In the genomic region with DNA sequence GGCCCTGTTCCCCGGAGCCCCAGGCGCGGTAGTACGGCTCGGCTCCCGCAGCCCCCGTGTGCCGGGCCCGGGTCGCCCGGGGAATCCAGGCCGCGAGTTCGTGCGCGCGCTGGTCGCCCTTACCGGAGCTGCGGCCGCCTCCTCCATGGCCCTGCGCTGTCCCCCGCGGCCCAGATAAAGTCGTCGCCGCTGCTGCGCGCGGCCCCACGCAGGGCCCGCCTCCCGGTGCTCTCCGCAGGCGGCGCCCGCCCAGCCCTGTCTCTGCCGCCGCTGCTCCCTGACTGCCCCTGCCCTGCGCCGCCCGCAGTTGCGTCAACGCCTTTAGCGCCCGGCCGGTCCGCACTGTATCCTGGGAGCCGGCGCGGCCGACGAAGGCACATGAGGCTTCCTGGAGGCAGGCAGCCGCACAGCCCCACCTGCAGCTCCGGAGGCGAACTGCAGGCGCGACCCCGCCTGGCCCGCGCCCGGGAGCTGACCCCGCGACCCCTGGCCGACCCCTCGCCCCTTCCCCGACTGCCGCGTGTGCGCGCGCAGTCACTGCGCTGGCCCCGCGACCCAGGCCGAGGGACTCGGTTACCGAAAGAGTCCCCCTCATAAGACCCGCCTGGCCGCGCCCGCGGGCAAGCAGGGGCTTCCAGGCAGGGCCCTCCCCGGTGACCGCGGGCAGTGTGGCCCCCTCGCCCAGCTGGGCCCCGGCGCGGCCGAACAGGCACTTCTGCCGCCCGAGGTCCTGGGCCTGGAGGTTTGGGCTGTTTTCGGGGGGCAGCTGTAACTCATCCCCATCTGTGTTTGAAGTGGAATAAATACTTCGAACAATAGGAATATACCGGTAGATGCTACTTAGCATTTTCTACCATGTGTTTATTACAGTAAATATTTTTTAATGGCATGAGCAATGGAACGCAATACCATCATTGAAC, we compare ENCODE assay signal across 1 cellular context.
TF ChIP-seq lines count a peak whose summit lies in the region.

No MANE protein-coding gene starts in this region.

TF ChIP-seq in HepG2, 621 proteins besides CTCF, POLR2A, EP300 and RAD21 (continued from another document and continues in another):
- TF ChIP-seq, protein P1, sequence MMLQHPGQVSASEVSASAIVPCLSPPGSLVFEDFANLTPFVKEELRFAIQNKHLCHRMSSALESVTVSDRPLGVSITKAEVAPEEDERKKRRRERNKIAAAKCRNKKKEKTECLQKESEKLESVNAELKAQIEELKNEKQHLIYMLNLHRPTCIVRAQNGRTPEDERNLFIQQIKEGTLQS (CRISPR knock-in tag; IDR thresholded peaks at IDR 0.05), result peak; percentile 82
- TF ChIP-seq NFE2L2 (IDR thresholded peaks at IDR 0.05; ENCODE audit: low read length), result no peak
- TF ChIP-seq KDM5B (CRISPR knock-in tag; IDR thresholded peaks at IDR 0.05; ENCODE audit: borderline replicate concordance), result peak; percentile 93; the same call in 1 of the 2 replicates
- TF ChIP-seq, protein P2, sequence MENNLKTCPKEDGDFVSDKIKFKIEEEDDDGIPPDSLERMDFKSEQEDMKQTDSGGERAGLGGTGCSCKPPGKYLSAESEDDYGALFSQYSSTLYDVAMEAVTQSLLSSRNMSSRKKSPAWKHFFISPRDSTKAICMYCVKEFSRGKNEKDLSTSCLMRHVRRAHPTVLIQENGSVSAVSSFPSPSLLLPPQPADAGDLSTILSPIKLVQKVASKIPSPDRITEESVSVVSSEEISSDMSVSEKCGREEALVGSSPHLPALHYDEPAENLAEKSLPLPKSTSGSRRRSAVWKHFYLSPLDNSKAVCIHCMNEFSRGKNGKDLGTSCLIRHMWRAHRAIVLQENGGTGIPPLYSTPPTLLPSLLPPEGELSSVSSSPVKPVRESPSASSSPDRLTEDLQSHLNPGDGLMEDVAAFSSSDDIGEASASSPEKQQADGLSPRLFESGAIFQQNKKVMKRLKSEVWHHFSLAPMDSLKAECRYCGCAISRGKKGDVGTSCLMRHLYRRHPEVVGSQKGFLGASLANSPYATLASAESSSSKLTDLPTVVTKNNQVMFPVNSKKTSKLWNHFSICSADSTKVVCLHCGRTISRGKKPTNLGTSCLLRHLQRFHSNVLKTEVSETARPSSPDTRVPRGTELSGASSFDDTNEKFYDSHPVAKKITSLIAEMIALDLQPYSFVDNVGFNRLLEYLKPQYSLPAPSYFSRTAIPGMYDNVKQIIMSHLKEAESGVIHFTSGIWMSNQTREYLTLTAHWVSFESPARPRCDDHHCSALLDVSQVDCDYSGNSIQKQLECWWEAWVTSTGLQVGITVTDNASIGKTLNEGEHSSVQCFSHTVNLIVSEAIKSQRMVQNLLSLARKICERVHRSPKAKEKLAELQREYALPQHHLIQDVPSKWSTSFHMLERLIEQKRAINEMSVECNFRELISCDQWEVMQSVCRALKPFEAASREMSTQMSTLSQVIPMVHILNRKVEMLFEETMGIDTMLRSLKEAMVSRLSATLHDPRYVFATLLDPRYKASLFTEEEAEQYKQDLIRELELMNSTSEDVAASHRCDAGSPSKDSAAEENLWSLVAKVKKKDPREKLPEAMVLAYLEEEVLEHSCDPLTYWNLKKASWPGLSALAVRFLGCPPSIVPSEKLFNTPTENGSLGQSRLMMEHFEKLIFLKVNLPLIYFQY (CRISPR knock-in tag; IDR thresholded peaks at IDR 0.05; ENCODE audit: borderline replicate concordance), result peak; percentile 64; the same call in 1 of the 2 replicates
- TF ChIP-seq FOXM1 (CRISPR knock-in tag; IDR thresholded peaks at IDR 0.05), result peak; percentile 18; the same call in 1 of the 2 replicates
- peak in 1 of 2 experiments; percentile 83; a peak in 1 of 4 replicates for TF ChIP-seq KLF16 (CRISPR knock-in tag; IDR thresholded peaks at IDR 0.05)
- no peak for TF ChIP-seq KDM6A (CRISPR knock-in tag; IDR thresholded peaks at IDR 0.05; ENCODE audit: low read depth)
- TF ChIP-seq ZNF230 (CRISPR knock-in tag; IDR thresholded peaks at IDR 0.05), result no peak; the same call in 1 of the 2 replicates
- peak; percentile 86; the same call in 1 of the 2 replicates for TF ChIP-seq ZNF724P (CRISPR knock-in tag; IDR thresholded peaks at IDR 0.05; ENCODE audit: borderline replicate concordance)
- no peak for TF ChIP-seq RORA (CRISPR knock-in tag; IDR thresholded peaks at IDR 0.05)
- TF ChIP-seq, protein P3, sequence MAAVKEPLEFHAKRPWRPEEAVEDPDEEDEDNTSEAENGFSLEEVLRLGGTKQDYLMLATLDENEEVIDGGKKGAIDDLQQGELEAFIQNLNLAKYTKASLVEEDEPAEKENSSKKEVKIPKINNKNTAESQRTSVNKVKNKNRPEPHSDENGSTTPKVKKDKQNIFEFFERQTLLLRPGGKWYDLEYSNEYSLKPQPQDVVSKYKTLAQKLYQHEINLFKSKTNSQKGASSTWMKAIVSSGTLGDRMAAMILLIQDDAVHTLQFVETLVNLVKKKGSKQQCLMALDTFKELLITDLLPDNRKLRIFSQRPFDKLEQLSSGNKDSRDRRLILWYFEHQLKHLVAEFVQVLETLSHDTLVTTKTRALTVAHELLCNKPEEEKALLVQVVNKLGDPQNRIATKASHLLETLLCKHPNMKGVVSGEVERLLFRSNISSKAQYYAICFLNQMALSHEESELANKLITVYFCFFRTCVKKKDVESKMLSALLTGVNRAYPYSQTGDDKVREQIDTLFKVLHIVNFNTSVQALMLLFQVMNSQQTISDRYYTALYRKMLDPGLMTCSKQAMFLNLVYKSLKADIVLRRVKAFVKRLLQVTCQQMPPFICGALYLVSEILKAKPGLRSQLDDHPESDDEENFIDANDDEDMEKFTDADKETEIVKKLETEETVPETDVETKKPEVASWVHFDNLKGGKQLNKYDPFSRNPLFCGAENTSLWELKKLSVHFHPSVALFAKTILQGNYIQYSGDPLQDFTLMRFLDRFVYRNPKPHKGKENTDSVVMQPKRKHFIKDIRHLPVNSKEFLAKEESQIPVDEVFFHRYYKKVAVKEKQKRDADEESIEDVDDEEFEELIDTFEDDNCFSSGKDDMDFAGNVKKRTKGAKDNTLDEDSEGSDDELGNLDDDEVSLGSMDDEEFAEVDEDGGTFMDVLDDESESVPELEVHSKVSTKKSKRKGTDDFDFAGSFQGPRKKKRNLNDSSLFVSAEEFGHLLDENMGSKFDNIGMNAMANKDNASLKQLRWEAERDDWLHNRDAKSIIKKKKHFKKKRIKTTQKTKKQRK (IDR thresholded peaks at IDR 0.05; ENCODE audit: low read length), result no peak
- TF ChIP-seq SMAD9 (CRISPR knock-in tag; IDR thresholded peaks at IDR 0.05), result no peak
- TF ChIP-seq, protein P4, sequence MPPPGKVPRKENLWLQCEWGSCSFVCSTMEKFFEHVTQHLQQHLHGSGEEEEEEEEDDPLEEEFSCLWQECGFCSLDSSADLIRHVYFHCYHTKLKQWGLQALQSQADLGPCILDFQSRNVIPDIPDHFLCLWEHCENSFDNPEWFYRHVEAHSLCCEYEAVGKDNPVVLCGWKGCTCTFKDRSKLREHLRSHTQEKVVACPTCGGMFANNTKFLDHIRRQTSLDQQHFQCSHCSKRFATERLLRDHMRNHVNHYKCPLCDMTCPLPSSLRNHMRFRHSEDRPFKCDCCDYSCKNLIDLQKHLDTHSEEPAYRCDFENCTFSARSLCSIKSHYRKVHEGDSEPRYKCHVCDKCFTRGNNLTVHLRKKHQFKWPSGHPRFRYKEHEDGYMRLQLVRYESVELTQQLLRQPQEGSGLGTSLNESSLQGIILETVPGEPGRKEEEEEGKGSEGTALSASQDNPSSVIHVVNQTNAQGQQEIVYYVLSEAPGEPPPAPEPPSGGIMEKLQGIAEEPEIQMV (CRISPR knock-in tag; IDR thresholded peaks at IDR 0.05; ENCODE audit: low read depth), result peak; percentile 79; the same call in 1 of the 2 replicates
- no peak for TF ChIP-seq HMGA1 (CRISPR knock-in tag; conservative IDR thresholded peaks at IDR 0.05)
- TF ChIP-seq ZNF280B (CRISPR knock-in tag; IDR thresholded peaks at IDR 0.05; ENCODE audit: borderline replicate concordance), result 0 out of 2 replicates have a peak, but pooled peaks have one; percentile 33
- TF ChIP-seq TERF1 (CRISPR knock-in tag; IDR thresholded peaks at IDR 0.05), result no peak
- TF ChIP-seq FOXP4 (CRISPR knock-in tag; IDR thresholded peaks at IDR 0.05), result peak; percentile 47; the same call in 1 of the 2 replicates
- 0 out of 2 replicates have a peak, but pooled peaks have one; percentile 28 for TF ChIP-seq NCOA2 (CRISPR knock-in tag; IDR thresholded peaks at IDR 0.05)
- 0 out of 2 replicates have a peak, but pooled peaks have one; percentile 20 for TF ChIP-seq MIER2 (CRISPR knock-in tag; IDR thresholded peaks at IDR 0.05)
- TF ChIP-seq ZNF512 (CRISPR knock-in tag; IDR thresholded peaks at IDR 0.05), result no peak
- no peak for TF ChIP-seq PLRG1 (conservative IDR thresholded peaks at IDR 0.05)
- no peak for TF ChIP-seq FOXJ3 (CRISPR knock-in tag; IDR thresholded peaks at IDR 0.05; ENCODE audit: borderline replicate concordance)
- TF ChIP-seq ZKSCAN5 (CRISPR knock-in tag; IDR thresholded peaks at IDR 0.05), result no peak
- no peak for TF ChIP-seq NR3C1 (CRISPR knock-in tag; IDR thresholded peaks at IDR 0.05)
- TF ChIP-seq NR1H2 (CRISPR knock-in tag; IDR thresholded peaks at IDR 0.05; ENCODE audit: borderline replicate concordance, low read depth), result no peak
- peak; percentile 96 for TF ChIP-seq ZSCAN25 (CRISPR knock-in tag; IDR thresholded peaks at IDR 0.05)
- TF ChIP-seq ZNF660 (CRISPR knock-in tag; IDR thresholded peaks at IDR 0.05; ENCODE audit: borderline replicate concordance, low read depth), result no peak
- no peak for TF ChIP-seq ZNF563 (CRISPR knock-in tag; IDR thresholded peaks at IDR 0.05)
- peak; percentile 100 for TF ChIP-seq ZNF574 (CRISPR knock-in tag; IDR thresholded peaks at IDR 0.05)
- TF ChIP-seq ZNF749 (CRISPR knock-in tag; IDR thresholded peaks at IDR 0.05; ENCODE audit: borderline replicate concordance), result no peak; the same call in 1 of the 2 replicates
- TF ChIP-seq FOSL2 (CRISPR knock-in tag; IDR thresholded peaks at IDR 0.05), result peak; percentile 43; the same call in 1 of the 2 replicates
- TF ChIP-seq FOXO1 (CRISPR knock-in tag; IDR thresholded peaks at IDR 0.05), result peak; percentile 60
- peak; percentile 65; the same call in 1 of the 2 replicates for TF ChIP-seq RNF2 (conservative IDR thresholded peaks at IDR 0.05; ENCODE audit: low read depth)
- no peak for TF ChIP-seq AHR (CRISPR knock-in tag; IDR thresholded peaks at IDR 0.05)
- no peak for TF ChIP-seq SNAPC2 (CRISPR knock-in tag; IDR thresholded peaks at IDR 0.05)
- TF ChIP-seq JUN (CRISPR knock-in tag; IDR thresholded peaks at IDR 0.05), result 0 out of 2 replicates have a peak, but pooled peaks have one; percentile 50
- TF ChIP-seq MAF1 (CRISPR knock-in tag; IDR thresholded peaks at IDR 0.05; ENCODE audit: borderline replicate concordance), result no peak
